In genomic region chr7:158308001-158308400, GRCh38 we compare ENCODE assay signal across 27 cellular contexts.
"Had no signal": no experiment of that assay in that cellular context is flagged by ENCODE, and none has a peak within 500 bp of the region (broad histone marks: within the 10 kb centered on the region; RNA-seq: fewer than 3 reads in every experiment).

No MANE protein-coding gene starts in this region.

- H3K4me1 ChIP-seq: lower lobe of right lung, pancreas, prostate gland, sigmoid colon, spleen, suprapubic skin, tibial artery, upper lobe of right lung had no signal

- DNase-seq: hypothalamus; left cardiac atrium; left ventricle myocardium superior; lower lobe of right lung; mammary epithelial cell; mesenchymal stem cell; naive thymus-derived CD8-positive, alpha-beta T cell; nucleus accumbens; pancreas; posterior cingulate gyrus; retina; right cardiac atrium; sigmoid colon; small intestine; spleen; stimulated activated CD4-positive, alpha-beta T cell treated with anti-CD3 and anti-CD28 coated beads, Interleukin-4, amount 100 ng/mL, for 24 hours; stimulated activated naive CD4-positive, alpha-beta T cell; tibial artery; trophoblast cell; upper lobe of right lung had no signal

- H3K27ac ChIP-seq: lower lobe of right lung, pancreas, prostate gland, sigmoid colon, spleen, suprapubic skin, thoracic aorta, tibial artery, upper lobe of right lung had no signal

- H3K36me3 Mint-ChIP-seq: stimulated activated effector memory CD8-positive, alpha-beta T cell treated with anti-CD3 and anti-CD28 coated beads, Interleukin-12 subunit alpha, Interleukin-12 subunit beta, amount 100 ng/mL, for 72 hours had no signal

- H3K4me1 Mint-ChIP-seq: naive thymus-derived CD8-positive, alpha-beta T cell; nephron; neural crest cell; stimulated activated effector memory CD8-positive, alpha-beta T cell treated with anti-CD3 and anti-CD28 coated beads, Interleukin-12 subunit alpha, Interleukin-12 subunit beta, amount 100 ng/mL, for 72 hours had no signal

- H3K36me3 ChIP-seq: lower lobe of right lung, pancreas, prostate gland, sigmoid colon, spleen, suprapubic skin, thoracic aorta, tibial artery, upper lobe of right lung had no signal

- H3K9me3 ChIP-seq: prostate gland had no signal

- H3K27ac Mint-ChIP-seq: naive thymus-derived CD8-positive, alpha-beta T cell; nephron; stimulated activated effector memory CD8-positive, alpha-beta T cell treated with anti-CD3 and anti-CD28 coated beads, Interleukin-12 subunit alpha, Interleukin-12 subunit beta, amount 100 ng/mL, for 72 hours; stimulated activated naive CD8-positive, alpha-beta T cell treated with anti-CD3 and anti-CD28 coated beads, Interleukin-15, Interleukin-2, amounts not matched to agents 100 ng/mL and 50 ng/mL, for 24 hours had no signal

- H3K27me3 ChIP-seq: pancreas, sigmoid colon, suprapubic skin, tibial artery, upper lobe of right lung had no signal

- H3K4me3 ChIP-seq: lower lobe of right lung, pancreas, prostate gland, sigmoid colon, spleen, suprapubic skin, thoracic aorta, tibial artery, upper lobe of right lung had no signal

- H3K4me3 Mint-ChIP-seq: naive thymus-derived CD8-positive, alpha-beta T cell; nephron; neural crest cell; stimulated activated effector memory CD8-positive, alpha-beta T cell treated with anti-CD3 and anti-CD28 coated beads, Interleukin-12 subunit alpha, Interleukin-12 subunit beta, amount 100 ng/mL, for 72 hours; stimulated activated naive CD8-positive, alpha-beta T cell treated with anti-CD3 and anti-CD28 coated beads, Interleukin-15, Interleukin-2, amounts not matched to agents 100 ng/mL and 50 ng/mL, for 24 hours had no signal
